In genomic region chr17:5506307-5506706, GRCh38 we compare ENCODE assay signal across 20 cellular contexts.
"Had no signal": no experiment of that assay in that cellular context is flagged by ENCODE, and none has a peak within 500 bp of the region (broad histone marks: within the 10 kb centered on the region; RNA-seq: fewer than 3 reads in every experiment).

No MANE protein-coding gene starts in this region.

- H3K4me3 ChIP-seq: ascending aorta, body of pancreas, SJSA1 had no signal

- H3K27ac ChIP-seq: ascending aorta, body of pancreas, KMS-11, SJSA1 had no signal

- H3K27me3 ChIP-seq: ascending aorta, body of pancreas, SJSA1 had no signal

- H3K4me1 ChIP-seq: ascending aorta, body of pancreas had no signal

- H3K9ac ChIP-seq: KMS-11 had no signal

- H3K4me2 ChIP-seq: KMS-11 had no signal

- DNase-seq: activated CD4-positive, alpha-beta T cell treated with anti-CD3 and anti-CD28 coated beads, Interleukin-2, amount 10 ng/mL, durations not matched to agents 24 days and 14 days; activated CD4-positive, alpha-beta T cell treated with anti-CD3 and anti-CD28 coated beads, Interleukin-2, amount 50 U/mL, for 48 hours; activated CD4-positive, CD25-positive, alpha-beta regulatory T cell treated with anti-CD3 and anti-CD28 coated beads, Interleukin-2, amount 50 U/mL, for 72 hours; activated CD8-positive, alpha-beta memory T cell treated with anti-CD3 and anti-CD28 coated beads, Interleukin-2, amount 10 ng/mL, durations not matched to agents 7 days and 5 days; activated effector memory CD4-positive, alpha-beta T cell treated with anti-CD3 and anti-CD28 coated beads, Interleukin-2, amount 50 U/mL, for 16 hours; activated naive CD4-positive, alpha-beta T cell treated with Interleukin-2 at 50 U/mL for 16 hours; activated naive CD8-positive, alpha-beta T cell treated with anti-CD3 and anti-CD28 coated beads, Interleukin-2, amount 50 U/mL, for 24 hours; activated T-cell treated with anti-CD3 and anti-CD28 coated beads, Interleukin-2, amount 50 U/mL, for 4 hours; amniotic stem cell; body of pancreas; NCI-H1048; NCI-H146; NCI-H187 treated with DMSO at 0.1 percent for 48 hours; NCI-H2081 treated with DMSO at 0.1 percent for 48 hours; NCI-H446; NCI-H524; SW 1271 had no signal

- H3K9me3 ChIP-seq: ascending aorta, body of pancreas, SJSA1 had no signal

- H3K36me3 ChIP-seq: SJSA1 had no signal
